1 cellular context compared by ENCODE assay signal in the genomic region with DNA sequence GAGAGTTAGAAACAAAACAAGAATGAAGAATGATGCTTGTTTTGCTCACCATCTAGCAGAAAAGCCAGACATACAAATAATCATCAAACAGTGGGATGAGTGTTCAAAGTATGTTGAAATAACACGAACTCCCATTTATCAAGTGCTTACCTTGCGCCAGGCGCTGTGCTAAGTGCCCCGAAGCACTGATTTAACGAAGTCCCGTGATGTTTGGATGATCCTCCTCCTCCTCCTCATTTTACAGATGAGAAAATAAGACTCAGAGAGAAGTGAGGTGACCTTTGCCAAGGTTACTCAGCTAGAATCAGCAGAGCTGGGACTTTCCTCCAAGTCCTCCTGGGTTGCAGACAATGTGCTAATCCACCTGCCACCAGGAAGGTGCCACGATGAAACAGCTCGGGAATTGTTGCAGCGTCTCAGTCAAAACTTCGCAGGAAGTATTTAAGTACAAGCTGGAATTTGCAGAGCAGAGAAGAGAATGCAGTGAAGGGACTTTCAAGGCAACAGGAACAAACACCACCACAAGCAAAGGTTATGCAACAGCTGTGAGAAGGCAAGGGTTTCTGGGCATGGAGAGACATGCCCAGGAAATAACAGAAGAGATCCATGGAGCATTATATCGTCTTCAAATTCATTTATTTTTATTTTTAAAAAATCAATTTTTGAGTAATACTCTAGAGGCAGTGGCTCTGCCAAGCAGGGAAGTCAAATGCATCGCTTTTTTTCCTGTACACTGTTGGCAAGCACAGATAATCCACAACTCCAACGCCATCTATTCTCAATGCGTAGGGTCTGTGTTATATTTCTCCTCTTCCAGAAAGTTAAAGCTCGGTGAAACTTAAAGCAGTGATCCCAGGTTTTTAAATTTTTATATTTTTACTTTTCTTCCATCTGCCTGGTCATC.
TF ChIP-seq lines count a peak whose summit lies in the region.

No MANE protein-coding gene starts in this region.

TF ChIP-seq in HepG2, 621 proteins besides CTCF, POLR2A, EP300 and RAD21 (continued from another document and continues in another):
- TF ChIP-seq, protein P1, sequence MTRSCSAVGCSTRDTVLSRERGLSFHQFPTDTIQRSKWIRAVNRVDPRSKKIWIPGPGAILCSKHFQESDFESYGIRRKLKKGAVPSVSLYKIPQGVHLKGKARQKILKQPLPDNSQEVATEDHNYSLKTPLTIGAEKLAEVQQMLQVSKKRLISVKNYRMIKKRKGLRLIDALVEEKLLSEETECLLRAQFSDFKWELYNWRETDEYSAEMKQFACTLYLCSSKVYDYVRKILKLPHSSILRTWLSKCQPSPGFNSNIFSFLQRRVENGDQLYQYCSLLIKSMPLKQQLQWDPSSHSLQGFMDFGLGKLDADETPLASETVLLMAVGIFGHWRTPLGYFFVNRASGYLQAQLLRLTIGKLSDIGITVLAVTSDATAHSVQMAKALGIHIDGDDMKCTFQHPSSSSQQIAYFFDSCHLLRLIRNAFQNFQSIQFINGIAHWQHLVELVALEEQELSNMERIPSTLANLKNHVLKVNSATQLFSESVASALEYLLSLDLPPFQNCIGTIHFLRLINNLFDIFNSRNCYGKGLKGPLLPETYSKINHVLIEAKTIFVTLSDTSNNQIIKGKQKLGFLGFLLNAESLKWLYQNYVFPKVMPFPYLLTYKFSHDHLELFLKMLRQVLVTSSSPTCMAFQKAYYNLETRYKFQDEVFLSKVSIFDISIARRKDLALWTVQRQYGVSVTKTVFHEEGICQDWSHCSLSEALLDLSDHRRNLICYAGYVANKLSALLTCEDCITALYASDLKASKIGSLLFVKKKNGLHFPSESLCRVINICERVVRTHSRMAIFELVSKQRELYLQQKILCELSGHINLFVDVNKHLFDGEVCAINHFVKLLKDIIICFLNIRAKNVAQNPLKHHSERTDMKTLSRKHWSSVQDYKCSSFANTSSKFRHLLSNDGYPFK (CRISPR knock-in tag; IDR thresholded peaks at IDR 0.05; ENCODE audit: borderline replicate concordance): no peak
- TF ChIP-seq ZMYM2 (CRISPR knock-in tag; IDR thresholded peaks at IDR 0.05): no peak
- peak; percentile 77; the same call in 1 of the 2 replicates for TF ChIP-seq ZNF556 (CRISPR knock-in tag; IDR thresholded peaks at IDR 0.05; ENCODE audit: borderline replicate concordance)
- TF ChIP-seq ZNF709 (CRISPR knock-in tag; IDR thresholded peaks at IDR 0.05): no peak
- TF ChIP-seq YEATS2 (CRISPR knock-in tag; IDR thresholded peaks at IDR 0.05; ENCODE audit: borderline replicate concordance): peak; percentile 55; the same call in 1 of the 2 replicates
- TF ChIP-seq, protein P2, sequence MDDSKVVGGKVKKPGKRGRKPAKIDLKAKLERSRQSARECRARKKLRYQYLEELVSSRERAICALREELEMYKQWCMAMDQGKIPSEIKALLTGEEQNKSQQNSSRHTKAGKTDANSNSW (CRISPR knock-in tag; IDR thresholded peaks at IDR 0.05; ENCODE audit: borderline replicate concordance): 0 out of 2 replicates have a peak, but pooled peaks have one; percentile 12
- no peak for TF ChIP-seq NFYC (CRISPR knock-in tag; IDR thresholded peaks at IDR 0.05)
- TF ChIP-seq ZNF883 (CRISPR knock-in tag; IDR thresholded peaks at IDR 0.05; ENCODE audit: not compliant biosample characterization): no peak
- no peak for TF ChIP-seq NCOR1 (IDR thresholded peaks at IDR 0.05; ENCODE audit: borderline replicate concordance, low read length)
- no peak for TF ChIP-seq ZKSCAN5 (CRISPR knock-in tag; IDR thresholded peaks at IDR 0.05)
- TF ChIP-seq, protein P3, sequence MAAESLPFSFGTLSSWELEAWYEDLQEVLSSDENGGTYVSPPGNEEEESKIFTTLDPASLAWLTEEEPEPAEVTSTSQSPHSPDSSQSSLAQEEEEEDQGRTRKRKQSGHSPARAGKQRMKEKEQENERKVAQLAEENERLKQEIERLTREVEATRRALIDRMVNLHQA (CRISPR knock-in tag; IDR thresholded peaks at IDR 0.05): no peak; the same call in 1 of the 2 replicates
- TF ChIP-seq ZFP37 (CRISPR knock-in tag; IDR thresholded peaks at IDR 0.05; ENCODE audit: borderline replicate concordance): no peak
- no peak for TF ChIP-seq CREB1 (IDR thresholded peaks at IDR 0.05)
- TF ChIP-seq CREB1 (CRISPR knock-in tag; IDR thresholded peaks at IDR 0.05): peak; percentile 69
- TF ChIP-seq THAP11 (CRISPR knock-in tag; IDR thresholded peaks at IDR 0.05): peak; percentile 86
- no peak for TF ChIP-seq LCORL (IDR thresholded peaks at IDR 0.05)
- peak; percentile 58; the same call in 1 of the 2 replicates for TF ChIP-seq LCORL (CRISPR knock-in tag; IDR thresholded peaks at IDR 0.05)
- no peak for TF ChIP-seq XBP1 (CRISPR knock-in tag; IDR thresholded peaks at IDR 0.05)
- TF ChIP-seq, protein P4, sequence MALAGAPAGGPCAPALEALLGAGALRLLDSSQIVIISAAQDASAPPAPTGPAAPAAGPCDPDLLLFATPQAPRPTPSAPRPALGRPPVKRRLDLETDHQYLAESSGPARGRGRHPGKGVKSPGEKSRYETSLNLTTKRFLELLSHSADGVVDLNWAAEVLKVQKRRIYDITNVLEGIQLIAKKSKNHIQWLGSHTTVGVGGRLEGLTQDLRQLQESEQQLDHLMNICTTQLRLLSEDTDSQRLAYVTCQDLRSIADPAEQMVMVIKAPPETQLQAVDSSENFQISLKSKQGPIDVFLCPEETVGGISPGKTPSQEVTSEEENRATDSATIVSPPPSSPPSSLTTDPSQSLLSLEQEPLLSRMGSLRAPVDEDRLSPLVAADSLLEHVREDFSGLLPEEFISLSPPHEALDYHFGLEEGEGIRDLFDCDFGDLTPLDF (CRISPR knock-in tag; IDR thresholded peaks at IDR 0.05): no peak
- TF ChIP-seq ZSCAN20 (CRISPR knock-in tag; IDR thresholded peaks at IDR 0.05; ENCODE audit: borderline replicate concordance): peak; percentile 87
- no peak for TF ChIP-seq CCAR2 (optimal IDR thresholded peaks at IDR 0.05; ENCODE audit: low read depth, low read length)
- TF ChIP-seq SRSF1 (optimal IDR thresholded peaks at IDR 0.05; ENCODE audit: low read depth, low read length): no peak
- TF ChIP-seq MYC (CRISPR knock-in tag; IDR thresholded peaks at IDR 0.05; ENCODE audit: borderline replicate concordance): peak; percentile 40; the same call in 1 of the 2 replicates
- peak; percentile 88 for TF ChIP-seq RCOR2 (CRISPR knock-in tag; IDR thresholded peaks at IDR 0.05)
- peak; percentile 40; the same call in 1 of the 2 replicates for TF ChIP-seq ZBTB7B (CRISPR knock-in tag; IDR thresholded peaks at IDR 0.05)
- TF ChIP-seq ZNF468 (CRISPR knock-in tag; IDR thresholded peaks at IDR 0.05): no peak
- peak; percentile 64 for TF ChIP-seq HDAC1 (CRISPR knock-in tag; IDR thresholded peaks at IDR 0.05)
- no peak for TF ChIP-seq IRX3 (CRISPR knock-in tag; IDR thresholded peaks at IDR 0.05; ENCODE audit: borderline replicate concordance, low read depth)
- TF ChIP-seq, protein P5, sequence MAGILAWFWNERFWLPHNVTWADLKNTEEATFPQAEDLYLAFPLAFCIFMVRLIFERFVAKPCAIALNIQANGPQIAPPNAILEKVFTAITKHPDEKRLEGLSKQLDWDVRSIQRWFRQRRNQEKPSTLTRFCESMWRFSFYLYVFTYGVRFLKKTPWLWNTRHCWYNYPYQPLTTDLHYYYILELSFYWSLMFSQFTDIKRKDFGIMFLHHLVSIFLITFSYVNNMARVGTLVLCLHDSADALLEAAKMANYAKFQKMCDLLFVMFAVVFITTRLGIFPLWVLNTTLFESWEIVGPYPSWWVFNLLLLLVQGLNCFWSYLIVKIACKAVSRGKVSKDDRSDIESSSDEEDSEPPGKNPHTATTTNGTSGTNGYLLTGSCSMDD (CRISPR knock-in tag; IDR thresholded peaks at IDR 0.05): no peak
- TF ChIP-seq, protein P6, sequence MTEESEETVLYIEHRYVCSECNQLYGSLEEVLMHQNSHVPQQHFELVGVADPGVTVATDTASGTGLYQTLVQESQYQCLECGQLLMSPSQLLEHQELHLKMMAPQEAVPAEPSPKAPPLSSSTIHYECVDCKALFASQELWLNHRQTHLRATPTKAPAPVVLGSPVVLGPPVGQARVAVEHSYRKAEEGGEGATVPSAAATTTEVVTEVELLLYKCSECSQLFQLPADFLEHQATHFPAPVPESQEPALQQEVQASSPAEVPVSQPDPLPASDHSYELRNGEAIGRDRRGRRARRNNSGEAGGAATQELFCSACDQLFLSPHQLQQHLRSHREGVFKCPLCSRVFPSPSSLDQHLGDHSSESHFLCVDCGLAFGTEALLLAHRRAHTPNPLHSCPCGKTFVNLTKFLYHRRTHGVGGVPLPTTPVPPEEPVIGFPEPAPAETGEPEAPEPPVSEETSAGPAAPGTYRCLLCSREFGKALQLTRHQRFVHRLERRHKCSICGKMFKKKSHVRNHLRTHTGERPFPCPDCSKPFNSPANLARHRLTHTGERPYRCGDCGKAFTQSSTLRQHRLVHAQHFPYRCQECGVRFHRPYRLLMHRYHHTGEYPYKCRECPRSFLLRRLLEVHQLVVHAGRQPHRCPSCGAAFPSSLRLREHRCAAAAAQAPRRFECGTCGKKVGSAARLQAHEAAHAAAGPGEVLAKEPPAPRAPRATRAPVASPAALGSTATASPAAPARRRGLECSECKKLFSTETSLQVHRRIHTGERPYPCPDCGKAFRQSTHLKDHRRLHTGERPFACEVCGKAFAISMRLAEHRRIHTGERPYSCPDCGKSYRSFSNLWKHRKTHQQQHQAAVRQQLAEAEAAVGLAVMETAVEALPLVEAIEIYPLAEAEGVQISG (CRISPR knock-in tag; IDR thresholded peaks at IDR 0.05): peak; percentile 57; the same call in 1 of the 2 replicates
- TF ChIP-seq, protein P7, sequence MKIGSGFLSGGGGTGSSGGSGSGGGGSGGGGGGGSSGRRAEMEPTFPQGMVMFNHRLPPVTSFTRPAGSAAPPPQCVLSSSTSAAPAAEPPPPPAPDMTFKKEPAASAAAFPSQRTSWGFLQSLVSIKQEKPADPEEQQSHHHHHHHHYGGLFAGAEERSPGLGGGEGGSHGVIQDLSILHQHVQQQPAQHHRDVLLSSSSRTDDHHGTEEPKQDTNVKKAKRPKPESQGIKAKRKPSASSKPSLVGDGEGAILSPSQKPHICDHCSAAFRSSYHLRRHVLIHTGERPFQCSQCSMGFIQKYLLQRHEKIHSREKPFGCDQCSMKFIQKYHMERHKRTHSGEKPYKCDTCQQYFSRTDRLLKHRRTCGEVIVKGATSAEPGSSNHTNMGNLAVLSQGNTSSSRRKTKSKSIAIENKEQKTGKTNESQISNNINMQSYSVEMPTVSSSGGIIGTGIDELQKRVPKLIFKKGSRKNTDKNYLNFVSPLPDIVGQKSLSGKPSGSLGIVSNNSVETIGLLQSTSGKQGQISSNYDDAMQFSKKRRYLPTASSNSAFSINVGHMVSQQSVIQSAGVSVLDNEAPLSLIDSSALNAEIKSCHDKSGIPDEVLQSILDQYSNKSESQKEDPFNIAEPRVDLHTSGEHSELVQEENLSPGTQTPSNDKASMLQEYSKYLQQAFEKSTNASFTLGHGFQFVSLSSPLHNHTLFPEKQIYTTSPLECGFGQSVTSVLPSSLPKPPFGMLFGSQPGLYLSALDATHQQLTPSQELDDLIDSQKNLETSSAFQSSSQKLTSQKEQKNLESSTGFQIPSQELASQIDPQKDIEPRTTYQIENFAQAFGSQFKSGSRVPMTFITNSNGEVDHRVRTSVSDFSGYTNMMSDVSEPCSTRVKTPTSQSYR (CRISPR knock-in tag; IDR thresholded peaks at IDR 0.05; ENCODE audit: borderline replicate concordance): no peak
- TF ChIP-seq, protein P8, sequence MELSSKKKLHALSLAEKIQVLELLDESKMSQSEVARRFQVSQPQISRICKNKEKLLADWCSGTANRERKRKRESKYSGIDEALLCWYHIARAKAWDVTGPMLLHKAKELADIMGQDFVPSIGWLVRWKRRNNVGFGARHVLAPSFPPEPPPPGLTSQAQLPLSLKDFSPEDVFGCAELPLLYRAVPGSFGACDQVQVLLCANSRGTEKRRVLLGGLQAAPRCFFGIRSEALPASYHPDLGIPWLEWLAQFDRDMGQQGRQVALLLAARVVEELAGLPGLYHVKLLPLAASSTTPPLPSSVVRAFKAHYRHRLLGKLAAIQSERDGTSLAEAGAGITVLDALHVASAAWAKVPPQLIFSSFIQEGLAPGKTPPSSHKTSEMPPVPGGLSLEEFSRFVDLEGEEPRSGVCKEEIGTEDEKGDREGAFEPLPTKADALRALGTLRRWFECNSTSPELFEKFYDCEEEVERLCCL (CRISPR knock-in tag; IDR thresholded peaks at IDR 0.05; ENCODE audit: borderline replicate concordance): no peak
- peak; percentile 88 for TF ChIP-seq FOXA3 (CRISPR knock-in tag; IDR thresholded peaks at IDR 0.05)
- TF ChIP-seq ZNF75D (CRISPR knock-in tag; IDR thresholded peaks at IDR 0.05; ENCODE audit: borderline replicate concordance): no peak
- peak; percentile 67 for TF ChIP-seq POLR2G (IDR thresholded peaks at IDR 0.05; ENCODE audit: low read depth, low read length)
- TF ChIP-seq ZNF773 (CRISPR knock-in tag; IDR thresholded peaks at IDR 0.05; ENCODE audit: borderline replicate concordance): no peak
- TF ChIP-seq BCL6 (CRISPR knock-in tag; IDR thresholded peaks at IDR 0.05): peak; percentile 91
- TF ChIP-seq CENPT (CRISPR knock-in tag; IDR thresholded peaks at IDR 0.05; ENCODE audit: low read depth): no peak
- TF ChIP-seq, protein P9, sequence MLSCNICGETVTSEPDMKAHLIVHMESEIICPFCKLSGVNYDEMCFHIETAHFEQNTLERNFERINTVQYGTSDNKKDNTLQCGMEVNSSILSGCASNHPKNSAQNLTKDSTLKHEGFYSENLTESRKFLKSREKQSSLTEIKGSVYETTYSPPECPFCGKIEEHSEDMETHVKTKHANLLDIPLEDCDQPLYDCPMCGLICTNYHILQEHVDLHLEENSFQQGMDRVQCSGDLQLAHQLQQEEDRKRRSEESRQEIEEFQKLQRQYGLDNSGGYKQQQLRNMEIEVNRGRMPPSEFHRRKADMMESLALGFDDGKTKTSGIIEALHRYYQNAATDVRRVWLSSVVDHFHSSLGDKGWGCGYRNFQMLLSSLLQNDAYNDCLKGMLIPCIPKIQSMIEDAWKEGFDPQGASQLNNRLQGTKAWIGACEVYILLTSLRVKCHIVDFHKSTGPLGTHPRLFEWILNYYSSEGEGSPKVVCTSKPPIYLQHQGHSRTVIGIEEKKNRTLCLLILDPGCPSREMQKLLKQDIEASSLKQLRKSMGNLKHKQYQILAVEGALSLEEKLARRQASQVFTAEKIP (CRISPR knock-in tag; IDR thresholded peaks at IDR 0.05; ENCODE audit: borderline replicate concordance): no peak
- 0 out of 2 replicates have a peak, but pooled peaks have one; percentile 51 for TF ChIP-seq NCOA5 (CRISPR knock-in tag; IDR thresholded peaks at IDR 0.05)
- no peak for TF ChIP-seq CENPX (CRISPR knock-in tag; IDR thresholded peaks at IDR 0.05)
- TF ChIP-seq PITX1 (CRISPR knock-in tag; IDR thresholded peaks at IDR 0.05): peak; percentile 88
- no peak for TF ChIP-seq RBM22 (optimal IDR thresholded peaks at IDR 0.05; ENCODE audit: low read length)
- TF ChIP-seq, protein P10, sequence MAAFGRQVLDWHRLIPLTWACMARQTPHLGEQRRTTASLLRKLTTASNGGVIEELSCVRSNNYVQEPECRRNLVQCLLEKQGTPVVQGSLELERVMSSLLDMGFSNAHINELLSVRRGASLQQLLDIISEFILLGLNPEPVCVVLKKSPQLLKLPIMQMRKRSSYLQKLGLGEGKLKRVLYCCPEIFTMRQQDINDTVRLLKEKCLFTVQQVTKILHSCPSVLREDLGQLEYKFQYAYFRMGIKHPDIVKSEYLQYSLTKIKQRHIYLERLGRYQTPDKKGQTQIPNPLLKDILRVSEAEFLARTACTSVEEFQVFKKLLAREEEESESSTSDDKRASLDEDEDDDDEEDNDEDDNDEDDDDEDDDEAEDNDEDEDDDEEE (CRISPR knock-in tag; IDR thresholded peaks at IDR 0.05): no peak; the same call in 1 of the 2 replicates
- TF ChIP-seq CREM (IDR thresholded peaks at IDR 0.05): peak; percentile 52; the same call in 1 of the 2 replicates
- TF ChIP-seq CREM (CRISPR knock-in tag; IDR thresholded peaks at IDR 0.05): no peak
- peak; percentile 89 for TF ChIP-seq PPARG (CRISPR knock-in tag; conservative IDR thresholded peaks at IDR 0.05)
- no peak for TF ChIP-seq ZBTB21 (CRISPR knock-in tag; IDR thresholded peaks at IDR 0.05)
- no peak for TF ChIP-seq KAT2B (IDR thresholded peaks at IDR 0.05; ENCODE audit: borderline replicate concordance, low read depth, low read length)
